ENCODE assay signal across 15 cellular contexts in the genomic region with DNA sequence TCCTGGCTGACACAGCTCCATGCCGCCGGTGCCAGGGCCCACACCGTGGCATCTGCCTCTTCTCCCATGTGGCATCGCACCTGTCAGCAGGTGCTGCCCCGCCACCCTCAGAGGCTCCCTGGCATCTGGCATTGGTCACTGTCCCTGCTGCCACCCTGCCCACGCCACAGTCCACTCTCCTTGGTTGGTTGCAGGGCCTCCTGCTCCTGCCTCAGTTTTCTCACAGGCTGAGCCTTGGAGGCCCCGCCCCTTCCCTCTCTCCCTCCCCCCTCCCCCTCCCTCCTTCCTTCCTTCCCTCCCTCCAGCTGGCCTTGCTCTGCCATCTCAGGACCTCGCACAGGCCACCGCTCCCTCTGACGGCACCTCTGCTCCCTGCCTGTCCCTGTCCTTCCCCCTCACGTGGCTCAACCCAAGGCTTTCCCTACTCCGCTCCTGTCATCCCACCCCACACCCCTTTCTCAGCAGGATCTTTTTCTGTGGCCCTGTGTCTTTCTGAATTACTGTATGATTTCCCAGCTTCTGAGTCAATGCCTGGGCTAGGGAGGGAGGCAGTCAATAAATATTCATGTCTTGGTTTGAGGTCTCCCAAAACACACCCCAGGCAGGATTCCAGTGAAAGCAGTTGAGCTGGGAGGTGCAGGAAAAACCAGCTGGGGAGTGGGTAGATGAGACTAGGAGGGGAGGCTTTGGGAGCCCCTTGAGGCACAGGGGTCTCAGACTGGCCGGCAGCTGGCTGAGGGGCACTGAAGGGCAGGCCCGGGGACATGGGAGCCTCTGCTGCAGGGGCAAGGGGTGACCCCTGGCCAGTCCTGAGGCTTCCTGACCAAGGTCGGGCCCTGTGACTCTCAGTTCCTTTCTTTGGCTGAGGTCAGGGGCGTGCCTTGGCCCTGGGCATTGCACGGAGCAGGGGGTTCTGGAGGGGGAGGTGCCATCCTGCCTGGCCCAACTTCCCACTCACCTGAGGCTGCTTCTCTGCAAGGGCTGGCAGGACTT.
DNase-seq lines count a peak whose midpoint lies in the region; ATAC-seq and TF ChIP-seq lines count a peak whose summit lies in the region.
"Had no signal": no experiment of that assay in that cellular context is flagged by ENCODE, and none has a peak within 500 bp of the region (broad histone marks: within the 10 kb centered on the region; RNA-seq: fewer than 3 reads in every experiment).

No MANE protein-coding gene starts in this region.

- ATAC-seq in omental fat pad (ENCODE audit: low FRiP score) (no peak), GM21515 (IDR thresholded peaks at IDR 0.05; ENCODE audit: unreplicated experiment) (no peak)

- H3K27me3 ChIP-seq in Peyer's patch (no peaks in the 10 kb centered on the region), left ventricle myocardium inferior (ENCODE audit: low read depth) (no peaks in the 10 kb centered on the region)
- H3K27me3 ChIP-seq: breast epithelium had no signal

- POLR2A ChIA-PET in GM10248 (lab: Yijun Ruan, JAX) = no interaction called here

- H3K9me3 ChIP-seq in Peyer's patch (peaks cover 0 to 3% (median under 1%) of the 10 kb centered on the region in 4 donors), left ventricle myocardium inferior (replicated peaks) (peaks cover 19% of the 10 kb centered on the region)

- CTCF ChIA-PET in GM10248 (lab: Yijun Ruan, JAX) = interaction anchor here (1.4 kb wide), 1 partner anchor 8 kb away, joined by 5 read pairs; no protein-coding TSS in a partner anchor

- DNase-seq in AG08395 (ENCODE audit: low spot score) (peak; percentile 35), Peyer's patch (peak in 2 of 3 donors; percentile 42 to 45), left ventricle myocardium inferior (no peak), omental fat pad (ENCODE audit: low spot score) (peak; percentile 17), GM10248 (ENCODE audit: extremely low spot score) (no peak), HPDE6-E6E7 (ENCODE audit: extremely low spot score) (no peak), amygdala (lab: John Stamatoyannopoulos, UW) (no peak)
- DNase-seq: DMS79, NCI-H1417, NCI-H69 had no signal

- intact Hi-C loops in left ventricle myocardium inferior (cut with micrococcal nuclease) = no loop called here

- H3K4me1 ChIP-seq in Peyer's patch (peaks cover 0 to 38% (median 4%) of the 10 kb centered on the region in 4 donors), left ventricle myocardium inferior (peaks cover 55% of the 10 kb centered on the region)
- H3K4me1 ChIP-seq: breast epithelium had no signal

- H3K36me3 ChIP-seq in Peyer's patch (no peaks in the 10 kb centered on the region), left ventricle myocardium inferior (peaks cover 2% of the 10 kb centered on the region)
- H3K36me3 ChIP-seq: breast epithelium had no signal

- TF ChIP-seq CTCF in Peyer's patch (IDR thresholded peaks at IDR 0.05) = no peak
- no peak for TF ChIP-seq CTCF in left ventricle myocardium inferior (IDR thresholded peaks at IDR 0.05; ENCODE audit: borderline replicate concordance)
- TF ChIP-seq CTCF in omental fat pad (IDR thresholded peaks at IDR 0.05) = no peak
- TF ChIP-seq CTCF in GM10248 (IDR thresholded peaks at IDR 0.05; ENCODE audit: control extremely low read depth, extremely low read depth, low read depth, missing control alignments) = no peak

- H3K4me3 ChIP-seq in Peyer's patch (no peak overlapping the region), left ventricle myocardium inferior (no peak overlapping the region)
- H3K4me3 ChIP-seq: breast epithelium, SK-N-MC, smooth muscle cell had no signal

- H3K27ac ChIP-seq in Peyer's patch = no peak overlapping the region
- peak overlapping the region; percentile 42 for H3K27ac ChIP-seq in left ventricle myocardium inferior (replicated peaks)
- H3K27ac ChIP-seq: breast epithelium, epithelial cell of prostate, SK-N-MC had no signal

- no peak for TF ChIP-seq POLR2A in Peyer's patch (IDR thresholded peaks at IDR 0.05)

Comparison
In these comparisons a context has a peak if more than half of its experiments do, and no peak if none do; other contexts are left out.
1. DNase-seq: peak in AG08395 (single experiment), Peyer's patch (2 of 3) and omental fat pad (single experiment); none in left ventricle myocardium inferior (single experiment), GM10248 (single experiment), HPDE6-E6E7 (single experiment) and amygdala (0 of 56).